ENCODE assay signal across 8 cellular contexts in the genomic region with DNA sequence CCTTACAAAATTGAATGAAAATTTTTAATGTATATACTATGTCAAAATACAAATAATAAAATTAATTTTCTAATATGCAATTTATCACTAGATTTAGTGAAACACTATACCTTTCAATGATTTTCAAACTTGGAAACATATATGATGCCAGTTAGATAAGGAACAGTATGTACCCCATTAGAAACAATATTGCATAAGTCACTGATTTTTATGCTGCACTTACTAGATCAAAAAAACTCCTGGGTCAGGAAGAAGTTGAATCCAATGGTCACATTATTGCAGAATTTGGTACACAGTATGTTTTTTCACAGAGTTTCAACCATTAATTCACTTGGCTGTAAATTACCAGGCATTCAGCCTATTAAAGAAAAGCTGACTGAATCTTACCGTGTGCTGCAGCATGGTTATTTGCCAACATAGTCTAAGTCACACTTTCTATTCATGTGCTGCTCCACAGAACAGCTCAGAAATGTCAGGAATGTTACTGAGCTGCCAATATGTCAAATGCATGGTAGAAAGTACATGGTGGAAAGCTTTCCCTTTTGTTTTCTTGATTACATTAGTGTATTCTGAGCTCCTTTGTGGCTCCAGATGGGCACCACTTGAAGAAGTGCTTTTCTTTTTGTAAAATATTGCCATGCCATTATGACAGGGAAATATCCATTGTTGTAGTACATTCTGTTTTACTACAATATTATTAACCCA. TPM values are rescaled to one million over a fixed set of nuclear protein-coding genes. Genes with fewer than 3 reads are reported as not detected.
DNase-seq lines count a peak whose midpoint lies in the region; ATAC-seq and TF ChIP-seq lines count a peak whose summit lies in the region.
"Had no signal": no experiment of that assay in that cellular context is flagged by ENCODE, and none has a peak within 500 bp of the region (broad histone marks: within the 10 kb centered on the region; RNA-seq: fewer than 3 reads in every experiment).

No MANE protein-coding gene starts in this region.

- TF ChIP-seq CTCF in IMR-90 (conservative IDR thresholded peaks at IDR 0.05; ENCODE audit: low read depth, low read length): no peak
- no peak for TF ChIP-seq CTCF in choroid plexus epithelial cell (conservative IDR thresholded peaks at IDR 0.05; ENCODE audit: low read depth, low read length)
- no peak for TF ChIP-seq CTCF in thoracic aorta (IDR thresholded peaks at IDR 0.05)

- H3K27ac ChIP-seq in IMR-90 (ENCODE audit: insufficient read depth, low read length) (no peak overlapping the region), thoracic aorta (peak overlapping the region; percentile 18 to 51)

- in situ Hi-C loops in IMR-90 (cut with MboI; ENCODE audit: low sequenced_read_pairs): loop anchor here (25.0 kb wide), 1 partner anchor 1508 kb away; a partner anchor contains a TSS

- no peak overlapping the region for H2AFZ ChIP-seq in IMR-90 (replicated peaks; ENCODE audit: low read length, poor library complexity)

- H2BK15ac ChIP-seq in IMR-90 (ENCODE audit: low read depth, low read length): no peak overlapping the region

- no peak overlapping the region for H2AK5ac ChIP-seq in IMR-90 (ENCODE audit: low read depth, low read length)

- no peak overlapping the region for H4K91ac ChIP-seq in IMR-90 (ENCODE audit: insufficient read depth, low read depth, low read length)

- peaks cover 3% of the 10 kb centered on the region; the same call in 1 of the 2 replicates for H3K9me1 ChIP-seq in IMR-90 (ENCODE audit: insufficient read depth, low read length)

- H3K9me3 ChIP-seq in IMR-90 (ENCODE audit: control insufficient read depth, insufficient read depth, low read length): no peaks in the 10 kb centered on the region
- no peaks in the 10 kb centered on the region for H3K9me3 ChIP-seq in thoracic aorta

- H3K4me2 ChIP-seq in IMR-90 (ENCODE audit: low read depth, low read length): peak overlapping the region; percentile 41

- peak overlapping the region; percentile 82 for H2BK120ac ChIP-seq in IMR-90 (ENCODE audit: low read depth, low read length)

- H4K5ac ChIP-seq in IMR-90 (ENCODE audit: low read depth, low read length): no peak overlapping the region

- intact Hi-C loops in IMR-90 (cut with micrococcal nuclease): no loop called here

- H3K9ac ChIP-seq in IMR-90 (ENCODE audit: low read depth, low read length): no peak overlapping the region

- TF ChIP-seq POLR2A in IMR-90 (IDR thresholded peaks at IDR 0.05; ENCODE audit: low read depth, low read length): no peak

- H3K14ac ChIP-seq in IMR-90 (replicated peaks; ENCODE audit: low read depth, low read length): peak overlapping the region; percentile 66; the same call in 1 of the 2 replicates

- H3K4me3 Mint-ChIP-seq in activated T-cell treated with anti-CD3 and anti-CD28 coated beads, Interleukin-2, amount 50 U/mL, for 72 hours: no peak overlapping the region

- POLR2A ChIA-PET in IMR-90 (lab: Charles Lee; ENCODE audit: unreplicated experiment): no interaction called here

- no peaks in the 10 kb centered on the region for H3K36me3 ChIP-seq in IMR-90 (ENCODE audit: control insufficient read depth, insufficient read depth, low read length)
- no peaks in the 10 kb centered on the region for H3K36me3 ChIP-seq in thoracic aorta

- DNase-seq in IMR-90 (peak; percentile 83), choroid plexus epithelial cell (ENCODE audit: low read depth) (peak; percentile 95), iPS-NIHi7 (ENCODE audit: extremely low spot score) (peak; percentile 11), thoracic aorta (ENCODE audit: low spot score) (no peak)
- no peak for DNase-seq in activated T-cell treated with anti-CD3 and anti-CD28 coated beads, Interleukin-2, amount 50 U/mL, for 72 hours
- DNase-seq: activated CD8-positive, alpha-beta memory T cell treated with anti-CD3 and anti-CD28 coated beads for 24 hours had no signal

- no TSS peak for BruUV-seq in IMR-90 (replicated peaks; lab: Mats Ljungman, UMichigan)

- H3K4me1 ChIP-seq in IMR-90 (ENCODE audit: control insufficient read depth, insufficient read depth, low read length) (peaks cover 2% of the 10 kb centered on the region), thoracic aorta (ENCODE audit: control insufficient read depth in 1 of 2, low read depth in 2 of 2) (peaks cover 7 to 23% of the 10 kb centered on the region in 2 donors)

- H2AK9ac ChIP-seq in IMR-90 (replicated peaks; ENCODE audit: low read depth, low read length, poor library complexity): no peak overlapping the region

- peaks cover 5% of the 10 kb centered on the region for H3K4me1 Mint-ChIP-seq in activated T-cell treated with anti-CD3 and anti-CD28 coated beads, Interleukin-2, amount 50 U/mL, for 72 hours (ENCODE audit: low read depth)

- CTCF ChIA-PET in IMR-90 (lab: Yijun Ruan, JAX): interaction anchor here (0.6 to 0.9 kb wide), 2 partner anchors 62 to 333 kb away, joined by 3 to 4 read pairs; no protein-coding TSS in a partner anchor

- dilution Hi-C loops in IMR-90 (cut with HindIII; ENCODE audit: low sequenced_read_pairs, unreplicated experiment): no loop called here

- TF ChIP-seq RAD21 in IMR-90 (IDR thresholded peaks at IDR 0.05; ENCODE audit: low read length): no peak

- no peak overlapping the region for H3K27ac Mint-ChIP-seq in activated T-cell treated with anti-CD3 and anti-CD28 coated beads, Interleukin-2, amount 50 U/mL, for 72 hours

- no peaks in the 10 kb centered on the region for H4K20me1 ChIP-seq in IMR-90 (ENCODE audit: insufficient read depth, low read length)

- H3K36me3 Mint-ChIP-seq in activated T-cell treated with anti-CD3 and anti-CD28 coated beads, Interleukin-2, amount 50 U/mL, for 72 hours (ENCODE audit: insufficient read depth in 2 of 2): no peaks in the 10 kb centered on the region

- no peak overlapping the region for H3K23ac ChIP-seq in IMR-90 (ENCODE audit: low read depth, low read length)

- WGBS in IMR-90 (ENCODE audit: extremely low coverage in 2 of 2, insufficient read length in 1 of 2), 2 experiments: 0% methylated on average over 1 of the region's 1 CpG; no CpG with 5 or more reads in 1 of the 2 experiments

- no peaks in the 10 kb centered on the region for H3K9me3 Mint-ChIP-seq in activated T-cell treated with anti-CD3 and anti-CD28 coated beads, Interleukin-2, amount 50 U/mL, for 72 hours

- H2BK20ac ChIP-seq in IMR-90 (ENCODE audit: low read depth, low read length): peak overlapping the region; percentile 64; the same call in 1 of the 2 replicates

- no peak overlapping the region; the same call in 1 of the 2 replicates for H3K18ac ChIP-seq in IMR-90 (ENCODE audit: low read depth, low read length)

- H3K27me3 ChIP-seq in IMR-90 (ENCODE audit: control insufficient read depth, insufficient read depth, low read length) (no peaks in the 10 kb centered on the region), thoracic aorta (replicated peaks; ENCODE audit: insufficient read depth) (no peaks in the 10 kb centered on the region)

- H3K56ac ChIP-seq in IMR-90 (ENCODE audit: extremely low read depth, insufficient read depth, low read length): no peak overlapping the region

- H4K8ac ChIP-seq in IMR-90 (ENCODE audit: low read depth in 2 of 2, low read length in 2 of 2): 0 out of 4 replicates have a peak overlapping the region, but pooled peaks of 1 of the 2 experiments have one; percentile 43

- ATAC-seq in IMR-90 (ENCODE audit: low read depth) (peak; percentile 87), thoracic aorta (ENCODE audit: insufficient number of reproducible peaks, low FRiP score, low read depth) (peak; percentile 53), GM18907 (IDR thresholded peaks at IDR 0.05; ENCODE audit: unreplicated experiment) (no peak), GM21447 (IDR thresholded peaks at IDR 0.05; ENCODE audit: unreplicated experiment) (no peak)
- no peak for ATAC-seq in activated T-cell treated with anti-CD3 and anti-CD28 coated beads, Interleukin-2, amount 50 U/mL, for 72 hours (replicated peaks in 1 of 2)

- H3K4me3 ChIP-seq in IMR-90 (ENCODE audit: insufficient read depth, low read depth, low read length): no peak overlapping the region
- no peak overlapping the region for H3K4me3 ChIP-seq in choroid plexus epithelial cell (ENCODE audit: low read depth, low read length)
- no peak overlapping the region for H3K4me3 ChIP-seq in thoracic aorta

- peak overlapping the region; percentile 57; the same call in 1 of the 2 replicates for H3K4ac ChIP-seq in IMR-90 (ENCODE audit: low read depth, low read length)

- peak overlapping the region; percentile 54 for H2BK5ac ChIP-seq in IMR-90 (ENCODE audit: low read depth, low read length, poor library complexity, severe bottlenecking)

- no peaks in the 10 kb centered on the region for H3K79me1 ChIP-seq in IMR-90 (ENCODE audit: low read depth in 1 of 2, low read length in 2 of 2)

- peaks cover 6% of the 10 kb centered on the region for H3K27me3 Mint-ChIP-seq in activated T-cell treated with anti-CD3 and anti-CD28 coated beads, Interleukin-2, amount 50 U/mL, for 72 hours (ENCODE audit: low read depth)

TF ChIP-seq in IMR-90, 13 proteins besides CTCF, POLR2A, EP300 and RAD21:
- TF ChIP-seq BHLHE40 (IDR thresholded peaks at IDR 0.05; ENCODE audit: low read depth, low read length): peak; percentile 76
- TF ChIP-seq, protein P1, sequence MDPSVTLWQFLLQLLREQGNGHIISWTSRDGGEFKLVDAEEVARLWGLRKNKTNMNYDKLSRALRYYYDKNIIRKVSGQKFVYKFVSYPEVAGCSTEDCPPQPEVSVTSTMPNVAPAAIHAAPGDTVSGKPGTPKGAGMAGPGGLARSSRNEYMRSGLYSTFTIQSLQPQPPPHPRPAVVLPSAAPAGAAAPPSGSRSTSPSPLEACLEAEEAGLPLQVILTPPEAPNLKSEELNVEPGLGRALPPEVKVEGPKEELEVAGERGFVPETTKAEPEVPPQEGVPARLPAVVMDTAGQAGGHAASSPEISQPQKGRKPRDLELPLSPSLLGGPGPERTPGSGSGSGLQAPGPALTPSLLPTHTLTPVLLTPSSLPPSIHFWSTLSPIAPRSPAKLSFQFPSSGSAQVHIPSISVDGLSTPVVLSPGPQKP (IDR thresholded peaks at IDR 0.05; ENCODE audit: borderline replicate concordance, low read depth, low read length): no peak
- TF ChIP-seq MXI1 (IDR thresholded peaks at IDR 0.05; ENCODE audit: borderline replicate concordance, low read depth, low read length): peak; percentile 70; the same call in 1 of the 2 replicates

RNA-seq across cellular contexts. Expression of a gene that starts 9.9 kb away (rescaled TPM):
- total RNA-seq in IMR-90 (2012; rRNA removed) (9.9 and 10.6 TPM in 2 replicates), thoracic aorta (10 to 100 TPM; 19.8 to 25.5 TPM)
- polyA plus RNA-seq in IMR-90 (2012; rRNA removed): 45.2 and 52.9 TPM in 2 replicates
- 21.4 and 25.6 TPM in 2 replicates for polyA plus RNA-seq in IMR-90 (2012; cell fraction: cytosol; rRNA removed)
- 9.8 and 36.9 TPM in 2 replicates for polyA plus RNA-seq in IMR-90 (2012; cell fraction: nucleus; rRNA removed; ENCODE audit: low replicate concordance)
- total RNA-seq in activated T-cell treated with anti-CD3 and anti-CD28 coated beads, Interleukin-2, amount 50 U/mL, for 72 hours: not detected

Comparison
In these comparisons a context has a peak if more than half of its experiments do, and no peak if none do; other contexts are left out.
1. ATAC-seq: peak in IMR-90 (single experiment) and thoracic aorta (single experiment); none in activated T-cell treated with anti-CD3 and anti-CD28 coated beads, Interleukin-2, amount 50 U/mL, for 72 hours (0 of 2), GM18907 (single experiment) and GM21447 (single experiment).
2. DNase-seq: peak in IMR-90 (single experiment), choroid plexus epithelial cell (single experiment) and iPS-NIHi7 (single experiment); none in thoracic aorta (single experiment) and activated T-cell treated with anti-CD3 and anti-CD28 coated beads, Interleukin-2, amount 50 U/mL, for 72 hours (0 of 2).
3. RNA of a gene that starts 9.9 kb away (total RNA-seq): 19.8 to 25.5 TPM in thoracic aorta and 9.9 to 10.6 TPM in IMR-90; not detected in activated T-cell treated with anti-CD3 and anti-CD28 coated beads, Interleukin-2, amount 50 U/mL, for 72 hours; every median in the first group is over 10 times any median in the second.